In the genomic region with DNA sequence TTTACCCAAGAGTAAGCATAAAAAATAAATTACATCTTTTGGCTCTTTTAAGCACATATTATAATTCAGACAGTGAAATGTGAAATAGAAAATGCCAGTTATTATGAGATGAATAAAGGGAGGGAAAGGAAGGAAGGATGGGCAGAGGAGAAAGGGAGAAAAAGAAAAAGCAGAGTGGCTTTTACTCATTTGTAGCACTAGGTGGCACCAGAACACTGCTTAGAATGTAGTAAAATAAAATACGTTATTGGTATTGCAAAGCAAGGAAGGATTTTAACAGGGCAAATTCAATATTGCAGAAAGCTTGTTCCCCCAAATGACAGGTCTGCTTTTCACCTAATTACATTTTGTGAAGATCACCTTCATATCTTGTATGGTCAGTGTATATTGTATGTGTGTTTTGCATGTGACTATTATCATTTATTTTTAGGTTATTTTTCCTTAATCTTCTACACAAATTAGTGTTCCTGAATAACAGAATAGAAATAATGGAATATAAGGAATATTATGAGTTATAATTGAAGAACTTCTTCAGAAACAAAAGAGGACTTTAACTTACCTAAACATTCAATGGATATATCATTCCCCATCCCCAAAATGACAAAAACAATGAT, we compare ENCODE assay signal across 8 cellular contexts. TPM values are rescaled to one million over a fixed set of nuclear protein-coding genes. Genes with fewer than 3 reads are reported as not detected.
DNase-seq lines count a peak whose midpoint lies in the region; ATAC-seq, FAIRE-seq and TF ChIP-seq lines count a peak whose summit lies in the region.

No MANE protein-coding gene starts in this region.

- intact Hi-C loops in sciatic nerve (cut with DNase I): no loop called here

- no peak for FAIRE-seq in HTR-8/SVneo (lab: Jason Lieb, UNC)

- CTCF ChIA-PET in RWPE1 (lab: Yijun Ruan, JAX): interaction anchor here (0.5 to 1.8 kb wide), 10 partner anchors 8 to 1353 kb away, joined by 3 to 5 read pairs (median 4); no protein-coding TSS in a partner anchor

- TF ChIP-seq CTCF in RWPE1 (conservative IDR thresholded peaks at IDR 0.05; ENCODE audit: low read depth) (peak; percentile 91), epithelial cell of esophagus (IDR thresholded peaks at IDR 0.05; ENCODE audit: insufficient read depth, low read depth, low read length, missing control alignments) (peak; percentile 82)

- no peak overlapping the region for H3K27ac ChIP-seq in RWPE1

- DNase-seq in DMS 273 (lab: John Stamatoyannopoulos, UW; ENCODE audit: unreplicated experiment): peak; percentile 71
- peak; percentile 17 for DNase-seq in HTR-8/SVneo (ENCODE audit: insufficient read length, low spot score)
- DNase-seq in RWPE1 (ENCODE audit: low spot score): no peak
- DNase-seq in epithelial cell of esophagus (ENCODE audit: low read depth): peak; percentile 40
- DNase-seq in sciatic nerve (ENCODE audit: low spot score): no peak
- no peak for DNase-seq in activated CD4-positive, alpha-beta T cell treated with anti-CD3 and anti-CD28 coated beads for 48 hours
- no peak for DNase-seq in OCI-M2 (lab: John Stamatoyannopoulos, UW; ENCODE audit: unreplicated experiment)
- no peak for DNase-seq in activated effector memory CD4-positive, alpha-beta T cell treated with anti-CD3 and anti-CD28 coated beads, Interleukin-2, amount 50 U/mL, for 16 hours

- H3K4me3 ChIP-seq in epithelial cell of esophagus (ENCODE audit: low read length): no peak overlapping the region

- ATAC-seq in sciatic nerve: peak; percentile 41

- POLR2A ChIA-PET in RWPE1 (lab: Yijun Ruan, JAX; ENCODE audit: low non-redundant PET): no interaction called here

RNA-seq across cellular contexts. Expression of gene PCNX2, which starts 9.1 kb away (rescaled TPM):
- 16.2 TPM for total RNA-seq in sciatic nerve

RNA-seq across cellular contexts. Expression of gene MAP3K21, which starts 22.9 kb away (rescaled TPM):
- 1.6 TPM for total RNA-seq in sciatic nerve

Comparison
In these comparisons a context has a peak if more than half of its experiments do, and no peak if none do; other contexts are left out.
1. DNase-seq: peak in DMS 273 (single experiment), HTR-8/SVneo (single experiment) and epithelial cell of esophagus (single experiment); none in RWPE1 (single experiment), sciatic nerve (single experiment), activated CD4-positive, alpha-beta T cell treated with anti-CD3 and anti-CD28 coated beads for 48 hours (single experiment), OCI-M2 (single experiment) and activated effector memory CD4-positive, alpha-beta T cell treated with anti-CD3 and anti-CD28 coated beads, Interleukin-2, amount 50 U/mL, for 16 hours (single experiment).